ENCODE assay signal across 8 cellular contexts in the genomic region with DNA sequence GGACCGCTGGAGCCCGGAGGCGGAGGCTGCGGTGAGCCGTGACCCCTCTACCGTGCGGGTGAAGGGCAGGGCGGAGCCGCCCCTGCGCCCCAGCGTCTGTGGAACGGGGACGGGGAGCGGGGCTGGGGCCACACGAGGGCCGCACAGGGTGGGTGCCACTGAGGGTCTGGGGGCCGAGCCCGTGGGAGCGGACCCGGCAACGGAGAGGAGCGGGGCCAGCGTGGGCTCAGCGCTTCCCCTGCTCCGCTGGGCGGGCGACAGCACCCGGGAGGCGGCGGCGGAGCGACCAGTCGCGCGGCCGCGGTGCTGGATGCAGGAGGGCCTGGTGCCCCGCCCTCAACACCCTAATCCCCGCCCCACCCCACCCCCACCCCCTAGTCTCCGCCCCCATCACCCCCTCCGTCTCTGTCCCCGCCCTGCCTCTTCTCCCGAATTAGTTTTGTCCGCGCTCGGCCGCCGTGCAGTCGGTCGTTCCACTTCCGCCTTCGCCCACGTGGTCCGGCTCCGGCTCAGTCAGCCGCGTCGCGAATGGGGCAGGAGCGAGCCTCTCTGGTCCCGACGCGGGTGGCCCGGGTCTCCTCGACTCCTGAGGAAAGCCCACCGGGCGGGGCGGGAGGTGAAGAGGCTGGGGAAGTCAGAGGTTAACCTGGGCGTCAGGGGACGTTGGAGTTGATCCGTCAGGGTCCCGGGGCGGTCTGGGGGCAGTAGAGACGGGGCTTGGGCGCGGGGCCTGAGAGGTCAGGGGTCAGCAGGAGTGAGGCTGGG. TPM values are rescaled to one million over a fixed set of nuclear protein-coding genes. Genes with fewer than 3 reads are reported as not detected.
A peak's percentile ranks its signal among the peaks of the same experiment; 100 is the strongest.
DNase-seq lines count a peak whose midpoint lies in the region; ATAC-seq and TF ChIP-seq lines count a peak whose summit lies in the region.

TSS of gene PUS1 (plus strand) at position 512 of the 765 bp plus-strand sequence. CDS start 447 bp downstream, outside the sequence.

- TF ChIP-seq POLR2A in GM19099 (IDR thresholded peaks at IDR 0.05; ENCODE audit: extremely low read depth, insufficient read length, low read depth) = peak; percentile 88

- DNase-seq in AG20443 (ENCODE audit: low spot score) (peak; percentile 99), NCI-H510A treated with DMSO at 0.1 percent for 48 hours (lab: John Stamatoyannopoulos, UW) (peak; percentile 89), cerebellum (ENCODE audit: low spot score) (peak; percentile 96), kidney glomerular epithelial cell (lab: John Stamatoyannopoulos, UW) (peak; percentile 80)
- peak; percentile 84 to 86 for DNase-seq in activated CD4-positive, alpha-beta T cell treated with anti-CD3 and anti-CD28 coated beads for 24 hours (ENCODE audit: low read depth in 2 of 2)
- DNase-seq in stimulated activated CD4-positive, alpha-beta T cell treated with anti-CD3 and anti-CD28 coated beads, Interleukin-15, amount 100 ng/mL, for 48 hours (ENCODE audit: low read depth in 2 of 2) = peak; percentile 90 to 91

- ATAC-seq in HG03378 (IDR thresholded peaks at IDR 0.05; ENCODE audit: unreplicated experiment) = peak; percentile 42

RNA-seq across cellular contexts. Expression of gene PUS1, which starts in this region (rescaled TPM):
- total RNA-seq in cerebellum = 10.8 TPM

Comparison
In these comparisons a context has a peak if more than half of its experiments do, and no peak if none do; other contexts are left out.
1. Peak in every context shown above with its lines: DNase-seq and ATAC-seq.